10 cellular contexts compared by ENCODE assay signal in the genomic region with DNA sequence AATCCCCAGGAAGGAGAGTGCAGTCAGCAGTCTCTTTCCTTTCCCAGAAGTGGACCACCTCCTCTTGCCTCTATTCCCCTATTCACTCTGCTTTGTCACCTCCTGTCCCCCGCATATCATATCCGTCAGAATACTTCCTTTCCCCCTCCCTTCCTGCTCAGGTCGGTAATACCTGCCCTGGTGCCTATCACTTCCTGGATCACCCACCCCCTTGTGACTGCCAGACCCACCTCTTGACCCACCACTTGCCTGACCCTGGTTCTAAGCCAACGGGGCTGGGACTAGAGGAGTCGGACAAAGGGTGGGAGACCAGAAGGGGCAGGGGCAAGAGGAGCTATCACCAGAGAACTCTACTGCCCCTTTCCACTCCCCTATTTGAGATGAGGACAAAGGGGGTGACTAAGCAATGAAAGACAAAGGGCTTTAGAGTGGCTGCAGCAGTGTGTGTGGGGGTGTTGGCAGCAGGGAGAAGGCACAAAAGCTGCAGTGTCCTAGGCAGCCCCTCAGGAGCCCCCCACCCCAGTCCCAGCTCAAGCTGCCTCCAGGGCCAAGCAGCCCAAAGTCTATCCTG. TPM values are rescaled to one million over a fixed set of nuclear protein-coding genes. Genes with fewer than 3 reads are reported as not detected.
DNase-seq lines count a peak whose midpoint lies in the region; ATAC-seq and TF ChIP-seq lines count a peak whose summit lies in the region.
"Had no signal": no experiment of that assay in that cellular context is flagged by ENCODE, and none has a peak within 500 bp of the region (broad histone marks: within the 10 kb centered on the region; RNA-seq: fewer than 3 reads in every experiment).

No MANE protein-coding gene starts in this region.

- H3K4me1 ChIP-seq in ES-I3 (ENCODE audit: insufficient read depth, low read length): peaks cover 23% of the 10 kb centered on the region
- peaks cover 42% of the 10 kb centered on the region for H3K4me1 ChIP-seq in hepatocyte (ENCODE audit: insufficient read depth)
- no peaks in the 10 kb centered on the region for H3K4me1 ChIP-seq in prostate gland (replicated peaks)
- H3K4me1 ChIP-seq in HAP-1: peaks cover 26% of the 10 kb centered on the region

- H3K27me3 Mint-ChIP-seq in activated T-cell treated with anti-CD3 and anti-CD28 coated beads, Interleukin-2, amount 50 U/mL, for 72 hours (ENCODE audit: low read depth): no peaks in the 10 kb centered on the region

- intact Hi-C loops in prostate gland (cut with DNase I): loop anchor here (5.0 kb wide), 2 partner anchors 112 to 187 kb away; partner anchors contain the start of gene SDHC

- H3K9me3 ChIP-seq in ES-I3 (ENCODE audit: control insufficient read depth, insufficient read depth, low read length) (no peaks in the 10 kb centered on the region), hepatocyte (ENCODE audit: low read depth) (no peaks in the 10 kb centered on the region), prostate gland (no peaks in the 10 kb centered on the region), HAP-1 (no peaks in the 10 kb centered on the region)

- peaks cover 7 to 8% of the 10 kb centered on the region in 2 donors for H3K36me3 Mint-ChIP-seq in activated T-cell treated with anti-CD3 and anti-CD28 coated beads, Interleukin-2, amount 50 U/mL, for 72 hours (ENCODE audit: insufficient read depth in 2 of 2)

- H3K4me3 Mint-ChIP-seq in activated T-cell treated with anti-CD3 and anti-CD28 coated beads, Interleukin-2, amount 50 U/mL, for 72 hours: peak overlapping the region; percentile 87 to 96

- 80% methylated on average over 5 of the region's 5 CpGs for WGBS in hepatocyte (ENCODE audit: low lambda C conversion rate, missing lambda C conversion rate)
- WGBS in prostate gland: 76% methylated on average over 5 of the region's 5 CpGs

- TF ChIP-seq CTCF in hepatocyte (IDR thresholded peaks at IDR 0.05; ENCODE audit: poor library complexity) (no peak), prostate gland (IDR thresholded peaks at IDR 0.05) (no peak)

- in situ Hi-C loops in HAP-1 (cut with MboI; ENCODE audit: low sequenced_read_pairs): no loop called here

- H3K4me3 ChIP-seq in hepatocyte (no peak overlapping the region), prostate gland (no peak overlapping the region), HAP-1 (no peak overlapping the region)

- no peaks in the 10 kb centered on the region for H3K27me3 ChIP-seq in hepatocyte
- no peaks in the 10 kb centered on the region for H3K27me3 ChIP-seq in prostate gland (replicated peaks; ENCODE audit: insufficient read depth)
- no peaks in the 10 kb centered on the region for H3K27me3 ChIP-seq in HAP-1 (ENCODE audit: low read depth)

- H3K9me2 ChIP-seq in hepatocyte (replicated peaks; ENCODE audit: insufficient read depth): no peaks in the 10 kb centered on the region

- TF ChIP-seq POLR2A in prostate gland (IDR thresholded peaks at IDR 0.05): no peak

- no peak overlapping the region for H3K4me2 ChIP-seq in hepatocyte

- peaks cover 55% of the 10 kb centered on the region for H3K4me1 Mint-ChIP-seq in activated T-cell treated with anti-CD3 and anti-CD28 coated beads, Interleukin-2, amount 50 U/mL, for 72 hours (ENCODE audit: low read depth)

- peaks cover 28% of the 10 kb centered on the region for H3K79me2 ChIP-seq in hepatocyte

- peak in 1 of 2 donors; percentile 24 for ATAC-seq in activated T-cell treated with anti-CD3 and anti-CD28 coated beads, Interleukin-2, amount 50 U/mL, for 72 hours (replicated peaks in 1 of 2)
- ATAC-seq in HG02938 (IDR thresholded peaks at IDR 0.05; ENCODE audit: unreplicated experiment): no peak
- ATAC-seq in HG03442 (IDR thresholded peaks at IDR 0.05; ENCODE audit: unreplicated experiment): no peak

- no peaks in the 10 kb centered on the region for H3K9me3 Mint-ChIP-seq in activated T-cell treated with anti-CD3 and anti-CD28 coated beads, Interleukin-2, amount 50 U/mL, for 72 hours

- H3K27ac ChIP-seq in hepatocyte (peak overlapping the region; percentile 95), prostate gland (peak overlapping the region; percentile 96 to 97)

- H3K36me3 ChIP-seq in ES-I3 (ENCODE audit: insufficient read depth, low read length) (no peaks in the 10 kb centered on the region; the same call in 1 of the 2 replicates), hepatocyte (replicated peaks; ENCODE audit: insufficient read depth, low read depth) (no peaks in the 10 kb centered on the region), prostate gland (no peaks in the 10 kb centered on the region), HAP-1 (replicated peaks) (peaks cover 11% of the 10 kb centered on the region)

- no peaks in the 10 kb centered on the region for H4K20me1 ChIP-seq in hepatocyte (ENCODE audit: insufficient read depth, poor library complexity, severe bottlenecking)

- H3K27ac Mint-ChIP-seq in activated T-cell treated with anti-CD3 and anti-CD28 coated beads, Interleukin-2, amount 50 U/mL, for 72 hours: peak overlapping the region; percentile 97

- no peak for DNase-seq in activated T-cell treated with anti-CD3 and anti-CD28 coated beads, Interleukin-2, amount 50 U/mL, for 72 hours
- DNase-seq in hepatocyte (ENCODE audit: low spot score): no peak
- no peak for DNase-seq in prostate gland (ENCODE audit: low spot score)
- no peak for DNase-seq in HAP-1 (ENCODE audit: low spot score in 2 of 2)
- no peak for DNase-seq in stimulated activated CD4-positive, alpha-beta T cell treated with anti-CD3 and anti-CD28 coated beads, Interleukin-12 subunit alpha, Interleukin-12 subunit beta, amount 100 ng/mL, for 4 hours

- H2AFZ ChIP-seq in hepatocyte: no peak overlapping the region

- peak overlapping the region; percentile 97 for H3K9ac ChIP-seq in ES-I3 (ENCODE audit: low read depth, low read length)

RNA-seq across cellular contexts. Expression of gene ADAMTS4, which starts 1.7 kb away (rescaled TPM):
- total RNA-seq in activated T-cell treated with anti-CD3 and anti-CD28 coated beads, Interleukin-2, amount 50 U/mL, for 72 hours: 1 to 10 TPM; 4.0 to 7.7 TPM
- total RNA-seq in hepatocyte: 1.2 and 2.3 TPM in 2 replicates
- 4.4 and 6.1 TPM in 2 replicates for polyA plus RNA-seq in hepatocyte
- 1 to 10 TPM in 1 of 2 donors, under 1 TPM in 1; 0.55 to 3.4 TPM for total RNA-seq in prostate gland

RNA-seq across cellular contexts. Expression of gene NDUFS2, which starts 1.7 kb away (rescaled TPM):
- 100 to 1,000 TPM; 108 to 114 TPM for total RNA-seq in activated T-cell treated with anti-CD3 and anti-CD28 coated beads, Interleukin-2, amount 50 U/mL, for 72 hours
- total RNA-seq in hepatocyte (103 TPM in 2 replicates), prostate gland (100 to 1,000 TPM; 108 to 111 TPM)
- polyA plus RNA-seq in hepatocyte: 163 and 177 TPM in 2 replicates

RNA-seq across cellular contexts. Expression of gene FCER1G, which starts 14.6 kb away (rescaled TPM):
- total RNA-seq in activated T-cell treated with anti-CD3 and anti-CD28 coated beads, Interleukin-2, amount 50 U/mL, for 72 hours: 1 to 10 TPM; 1.8 to 3.7 TPM
- total RNA-seq in hepatocyte (1.1 and 4.3 TPM in 2 replicates), prostate gland (10 to 100 TPM in 1 of 2 donors, 1 to 10 TPM in 1; 3.6 to 22.4 TPM)
- 4.8 and 14.5 TPM in 2 replicates for polyA plus RNA-seq in hepatocyte

RNA-seq across cellular contexts. Expression of gene APOA2, which starts 22.9 kb away (rescaled TPM):
- total RNA-seq in activated T-cell treated with anti-CD3 and anti-CD28 coated beads, Interleukin-2, amount 50 U/mL, for 72 hours: not detected
- total RNA-seq in hepatocyte: 3,581 and 4,608 TPM in 2 replicates
- polyA plus RNA-seq in hepatocyte: 5,258 and 8,089 TPM in 2 replicates
- total RNA-seq in prostate gland: not detected
- total RNA-seq: activated CD8-positive, alpha-beta memory T cell treated with anti-CD3 and anti-CD28 coated beads for 36 hours; pulmonary artery endothelial cell had no signal

RNA-seq across cellular contexts. Expression of gene B4GALT3, which starts 23.2 kb away (rescaled TPM):
- total RNA-seq in activated T-cell treated with anti-CD3 and anti-CD28 coated beads, Interleukin-2, amount 50 U/mL, for 72 hours: 10 to 100 TPM; 55.9 to 56.5 TPM
- total RNA-seq in hepatocyte (32.2 and 36.0 TPM in 2 replicates), prostate gland (10 to 100 TPM; 38.2 to 68.7 TPM)
- polyA plus RNA-seq in hepatocyte: 48.1 and 56.9 TPM in 2 replicates
